Comparison of ENCODE assay signal across 10 cellular contexts in genomic region chr5:42573386-42573785, GRCh38.
"Had no signal": no experiment of that assay in that cellular context is flagged by ENCODE, and none has a peak within 500 bp of the region (broad histone marks: within the 10 kb centered on the region; RNA-seq: fewer than 3 reads in every experiment).

No MANE protein-coding gene starts in this region.

- DNase-seq: GM23248, GOT3, H7, HFFc6, IMR-90, KG1 had no signal

- H3K27ac Mint-ChIP-seq: HFFc6 had no signal

- H3K9me3 Mint-ChIP-seq: HFFc6 had no signal

- H3K4me3 Mint-ChIP-seq: HFFc6 had no signal

- H3K27ac ChIP-seq: GM23248, HL-60 had no signal

- H3K4me3 ChIP-seq: GM23248, HAP-1, K562 had no signal

- ATAC-seq: HCT116, K562 had no signal

- H3K36me3 ChIP-seq: HAP-1 had no signal

- H3K4me1 ChIP-seq: HAP-1 had no signal

- H3K9me3 ChIP-seq: HAP-1 had no signal
